Comparison of ENCODE assay signal across 20 cellular contexts in the genomic region with DNA sequence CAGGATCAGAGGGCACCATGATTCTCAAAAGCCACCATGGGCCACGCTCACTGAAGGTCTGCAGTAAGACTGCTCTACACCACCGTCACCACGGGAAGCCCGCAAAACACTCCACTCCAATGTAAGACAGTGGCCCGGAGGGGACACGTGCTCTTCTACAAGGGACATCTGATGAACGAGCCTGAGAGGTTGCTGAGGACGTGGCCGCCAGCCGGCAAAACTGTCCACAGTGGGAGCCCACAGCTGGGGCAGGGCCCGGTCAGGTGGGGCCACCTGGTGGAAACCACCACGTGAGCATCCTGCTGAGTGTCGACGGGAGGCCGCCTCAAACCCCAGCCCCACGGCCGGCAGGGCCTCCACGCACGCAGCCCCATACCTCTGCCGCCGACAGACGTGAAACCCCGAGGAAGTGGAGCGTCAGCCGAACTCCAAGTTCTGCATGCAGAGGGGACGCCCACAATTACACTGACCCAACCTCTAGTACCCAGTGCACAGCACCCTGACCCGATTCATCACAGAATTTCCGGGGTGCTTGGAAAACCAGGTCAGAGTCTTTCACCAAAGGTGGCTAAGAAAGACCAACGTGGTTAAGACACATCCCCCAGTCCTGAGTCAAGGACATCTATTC. TPM values are rescaled to one million over a fixed set of nuclear protein-coding genes. Genes with fewer than 3 reads are reported as not detected.
A peak's percentile ranks its signal among the peaks of the same experiment; 100 is the strongest.
DNase-seq lines count a peak whose midpoint lies in the region; ATAC-seq, FAIRE-seq and TF ChIP-seq lines count a peak whose summit lies in the region.
"Had no signal": no experiment of that assay in that cellular context is flagged by ENCODE, and none has a peak within 500 bp of the region (broad histone marks: within the 10 kb centered on the region; RNA-seq: fewer than 3 reads in every experiment).

No MANE protein-coding gene starts in this region.

- H3K4me3 ChIP-seq in kidney (ENCODE audit: low read length in 2 of 2): no peak overlapping the region
- H3K4me3 ChIP-seq: BLaER1 treated with 17β-estradiol and CSF1 and Interleukin-3, amounts not matched to agents 10 nM and 100 nM; MG63 had no signal

- H3K9me3 Mint-ChIP-seq in activated T-helper 17 cell treated with anti-CD3 and anti-CD28 coated beads, Interleukin-2, amount 50 U/mL, for 72 hours: no peaks in the 10 kb centered on the region
- H3K9me3 Mint-ChIP-seq in stimulated activated naive B cell treated with anti-CD40 and anti-IgM and Interleukin-4, amounts not matched to agents 10 μg/mL and 1 μg/mL and 100 μg/mL, for 72 hours: no peaks in the 10 kb centered on the region
- H3K9me3 Mint-ChIP-seq: HFFc6 had no signal

- no peak for FAIRE-seq in kidney (lab: Jason Lieb, UNC)
- FAIRE-seq: A204.1, GM12892 had no signal

- no peak overlapping the region for H3K27ac Mint-ChIP-seq in activated T-helper 17 cell treated with anti-CD3 and anti-CD28 coated beads, Interleukin-2, amount 50 U/mL, for 72 hours
- H3K27ac Mint-ChIP-seq in stimulated activated naive B cell treated with anti-CD40 and anti-IgM and Interleukin-4, amounts not matched to agents 10 μg/mL and 1 μg/mL and 100 μg/mL, for 72 hours: peak overlapping the region; percentile 14
- H3K27ac Mint-ChIP-seq: HFFc6 had no signal

- no peaks in the 10 kb centered on the region for H3K27me3 Mint-ChIP-seq in activated T-helper 17 cell treated with anti-CD3 and anti-CD28 coated beads, Interleukin-2, amount 50 U/mL, for 72 hours
- H3K27me3 Mint-ChIP-seq in stimulated activated naive B cell treated with anti-CD40 and anti-IgM and Interleukin-4, amounts not matched to agents 10 μg/mL and 1 μg/mL and 100 μg/mL, for 72 hours: no peaks in the 10 kb centered on the region

- H3K4me3 Mint-ChIP-seq in activated T-helper 17 cell treated with anti-CD3 and anti-CD28 coated beads, Interleukin-2, amount 50 U/mL, for 72 hours: no peak overlapping the region
- no peak overlapping the region for H3K4me3 Mint-ChIP-seq in stimulated activated naive B cell treated with anti-CD40 and anti-IgM and Interleukin-4, amounts not matched to agents 10 μg/mL and 1 μg/mL and 100 μg/mL, for 72 hours
- H3K4me3 Mint-ChIP-seq: HFFc6 had no signal

- ATAC-seq in Right ventricle myocardium superior (ENCODE audit: poor library complexity): no peak
- peak; percentile 54 for ATAC-seq in activated T-helper 17 cell treated with anti-CD3 and anti-CD28 coated beads, Interleukin-2, amount 50 U/mL, for 72 hours (replicated peaks)
- ATAC-seq in stimulated activated naive B cell treated with anti-CD40 and anti-IgM and Interleukin-4, amounts not matched to agents 10 μg/mL and 1 μg/mL and 100 μg/mL, for 72 hours (replicated peaks): no peak
- ATAC-seq in GM19467 (IDR thresholded peaks at IDR 0.05; ENCODE audit: unreplicated experiment): no peak

- peaks cover 16 to 21% of the 10 kb centered on the region in 2 donors for H3K36me3 ChIP-seq in kidney (ENCODE audit: control insufficient read depth in 1 of 2, insufficient read depth in 2 of 2, low read length in 2 of 2)

- no peak for TF ChIP-seq CTCF in kidney (IDR thresholded peaks at IDR 0.05; ENCODE audit: borderline replicate concordance, extremely low read depth, insufficient read depth)

- DNase-seq in cardiac septum (ENCODE audit: low spot score): peak; percentile 73
- no peak for DNase-seq in Right ventricle myocardium superior
- peak; percentile 67 for DNase-seq in kidney
- DNase-seq in stimulated activated naive B cell treated with anti-CD40 and anti-IgM and Interleukin-4, amounts not matched to agents 10 μg/mL and 1 μg/mL and 100 μg/mL, for 72 hours: no peak
- no peak for DNase-seq in NCI-H526 treated with DMSO at 0.1 percent for 48 hours (lab: John Stamatoyannopoulos, UW)
- DNase-seq: DMS 273 treated with DMSO at 0.1 percent for 48 hours, GF-D8, HFFc6, Karpas-422, MG63, NCI-H1105 treated with DMSO at 0.1 percent for 48 hours, NCI-H1694 treated with DMSO at 0.1 percent for 48 hours, NCI-H2107, NCI-H2227 treated with DMSO at 0.1 percent for 48 hours, NCI-H524 had no signal

- peaks cover 5 to 13% of the 10 kb centered on the region in 2 donors for H3K4me1 ChIP-seq in kidney (ENCODE audit: control insufficient read depth in 1 of 2, insufficient read depth in 1 of 2, low read depth in 1 of 2, low read length in 2 of 2)

- intact Hi-C loops in cardiac septum (cut with DNase I) (loop anchor here (5.0 kb wide), 1 partner anchor 42 kb away; the partner anchor contains the start of gene BRD1), Right ventricle myocardium superior (cut with DNase I) (loop anchor here (10.0 kb wide), 1 partner anchor 130 kb away; the partner anchor contains the start of genes ALG12 and CRELD2), kidney (cut with DNase I) (no loop called here)

- no peak overlapping the region for H3K27ac ChIP-seq in kidney (ENCODE audit: low read depth in 2 of 2, low read length in 2 of 2)

- H3K36me3 Mint-ChIP-seq in activated T-helper 17 cell treated with anti-CD3 and anti-CD28 coated beads, Interleukin-2, amount 50 U/mL, for 72 hours (ENCODE audit: low read depth): peaks cover 66% of the 10 kb centered on the region
- H3K36me3 Mint-ChIP-seq in stimulated activated naive B cell treated with anti-CD40 and anti-IgM and Interleukin-4, amounts not matched to agents 10 μg/mL and 1 μg/mL and 100 μg/mL, for 72 hours: peaks cover 37 to 41% of the 10 kb centered on the region in 2 donors

- H3K9ac ChIP-seq in kidney (ENCODE audit: low read length in 2 of 2): no peak overlapping the region
- H3K9ac ChIP-seq: BLaER1 treated with 17β-estradiol and CSF1 and Interleukin-3, amounts not matched to agents 10 nM and 100 nM had no signal

- no peaks in the 10 kb centered on the region for H3K9me3 ChIP-seq in kidney (ENCODE audit: control insufficient read depth in 1 of 2, low read length in 2 of 2)
- H3K9me3 ChIP-seq: BLaER1 treated with 17β-estradiol and CSF1 and Interleukin-3, amounts not matched to agents 10 nM and 100 nM; MG63 had no signal

- H3K4me1 Mint-ChIP-seq in activated T-helper 17 cell treated with anti-CD3 and anti-CD28 coated beads, Interleukin-2, amount 50 U/mL, for 72 hours: peaks cover 6% of the 10 kb centered on the region
- peaks cover 16 to 27% of the 10 kb centered on the region in 2 donors for H3K4me1 Mint-ChIP-seq in stimulated activated naive B cell treated with anti-CD40 and anti-IgM and Interleukin-4, amounts not matched to agents 10 μg/mL and 1 μg/mL and 100 μg/mL, for 72 hours

RNA-seq across cellular contexts. Expression of gene BRD1, which starts 42.6 kb away (rescaled TPM):
- total RNA-seq in cardiac septum (18.0 TPM), Right ventricle myocardium superior (15.9 TPM), kidney (40.5 TPM)
- total RNA-seq in activated T-helper 17 cell treated with anti-CD3 and anti-CD28 coated beads, Interleukin-2, amount 50 U/mL, for 72 hours: 10 to 100 TPM; 43.4 to 43.8 TPM
- 8.1 TPM for polyA plus RNA-seq in kidney (ENCODE audit: insufficient read depth, low read depth, low replicate concordance)

Comparison
In these comparisons a context has a peak if more than half of its experiments do, and no peak if none do; other contexts are left out.
1. DNase-seq: peak in cardiac septum (single experiment) and kidney (single experiment); none in Right ventricle myocardium superior (single experiment), stimulated activated naive B cell treated with anti-CD40 and anti-IgM and Interleukin-4, amounts not matched to agents 10 μg/mL and 1 μg/mL and 100 μg/mL, for 72 hours (single experiment) and NCI-H526 treated with DMSO at 0.1 percent for 48 hours (single experiment).